ENCODE assay signal across 22 cellular contexts in the genomic region with DNA sequence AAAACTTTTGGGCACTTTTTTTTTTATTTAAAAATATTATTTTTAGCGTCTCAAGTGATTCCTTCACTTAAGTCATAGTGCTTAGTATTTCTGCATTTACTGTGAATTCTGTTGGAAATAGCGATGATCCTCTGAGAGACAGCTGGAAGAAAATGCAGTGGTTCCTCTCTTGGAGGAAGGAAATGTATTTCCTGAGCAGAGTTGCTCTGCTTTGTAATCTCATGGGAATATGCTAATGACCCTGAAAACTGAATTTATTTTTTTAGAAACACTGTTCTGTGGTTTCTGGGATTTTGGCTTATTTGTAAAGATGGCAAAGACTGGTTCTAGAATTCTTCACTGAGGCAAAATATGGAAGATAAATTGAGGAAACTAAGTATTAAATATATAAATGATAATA.
DNase-seq lines count a peak whose midpoint lies in the region; FAIRE-seq and TF ChIP-seq lines count a peak whose summit lies in the region.
"Had no signal": no experiment of that assay in that cellular context is flagged by ENCODE, and none has a peak within 500 bp of the region (broad histone marks: within the 10 kb centered on the region; RNA-seq: fewer than 3 reads in every experiment).

No MANE protein-coding gene starts in this region.

- DNase-seq in mammary epithelial cell (no peak), breast epithelium (ENCODE audit: low spot score in 2 of 2) (no peak), HuH-7 (ENCODE audit: low spot score) (no peak), GM12892 (ENCODE audit: insufficient read length) (no peak)
- DNase-seq: ACHN; BE2C; C1 segment of cervical spinal cord; CD4-positive, alpha-beta memory T cell; CD4-positive, CD25-positive, alpha-beta regulatory T cell; CD8-positive, alpha-beta memory T cell; COR-L47; DMS 273 treated with DMSO at 0.1 percent for 48 hours; DMS153; DMS53; DMS79; DND-41; EL; GDM1 had no signal

- no peaks in the 10 kb centered on the region for H3K27me3 ChIP-seq in mammary epithelial cell (ENCODE audit: insufficient read depth, low read length)
- no peaks in the 10 kb centered on the region for H3K27me3 ChIP-seq in breast epithelium
- no peaks in the 10 kb centered on the region for H3K27me3 ChIP-seq in BLaER1 treated with 17β-estradiol and CSF1 and Interleukin-3, amounts not matched to agents 10 nM and 100 nM
- H3K27me3 ChIP-seq: BE2C had no signal

- no TSS peak for BruUV-seq in mammary epithelial cell (replicated peaks; lab: Mats Ljungman, UMichigan)

- H3K4me1 ChIP-seq in mammary epithelial cell (ENCODE audit: insufficient read depth, low read length) (peaks cover 5% of the 10 kb centered on the region), breast epithelium (no peaks in the 10 kb centered on the region)
- H3K4me1 ChIP-seq in BLaER1 treated with 17β-estradiol and CSF1 and Interleukin-3, amounts not matched to agents 10 nM and 100 nM, result peaks cover 15 to 50% (median 39%) of the 10 kb centered on the region in 10 experiments
- H3K4me1 ChIP-seq: A549 had no signal

- intact Hi-C loops in mammary epithelial cell (cut with micrococcal nuclease) (no loop called here), breast epithelium (cut with DNase I; ENCODE audit: low total_unique reads) (no loop called here)

- no peaks in the 10 kb centered on the region for H4K20me1 ChIP-seq in mammary epithelial cell (ENCODE audit: insufficient read depth, low read length)
- no peaks in the 10 kb centered on the region for H4K20me1 ChIP-seq in BLaER1 treated with 17β-estradiol and CSF1 and Interleukin-3, amounts not matched to agents 10 nM and 100 nM

- in situ Hi-C loops in mammary epithelial cell (cut with MboI; ENCODE audit: low sequenced_read_pairs in 2 of 2), result no loop called here

- no peak overlapping the region for H3K4me2 ChIP-seq in mammary epithelial cell (ENCODE audit: insufficient read depth, low read depth, low read length)
- peak overlapping the region in 10 of 11 experiments; percentile 27 to 84 (median 72); a peak in 21 of 22 replicates for H3K4me2 ChIP-seq in BLaER1 treated with 17β-estradiol and CSF1 and Interleukin-3, amounts not matched to agents 10 nM and 100 nM
- H3K4me2 ChIP-seq: A549 had no signal

- no peaks in the 10 kb centered on the region for H3K79me2 ChIP-seq in mammary epithelial cell (ENCODE audit: insufficient read depth, low read length)

- H2AFZ ChIP-seq in mammary epithelial cell (ENCODE audit: low read depth, low read length), result no peak overlapping the region

- TF ChIP-seq CTCF in mammary epithelial cell (conservative IDR thresholded peaks at IDR 0.05 in 1 of 2, IDR thresholded peaks at IDR 0.05 in 1 of 2; ENCODE audit: extremely low read depth in 1 of 2, insufficient read depth in 1 of 2, low read depth in 1 of 2, low read length in 2 of 2) (no peak), breast epithelium (IDR thresholded peaks at IDR 0.05) (no peak)

- H3K4me3 ChIP-seq in mammary epithelial cell (replicated peaks in 1 of 3; ENCODE audit: insufficient read depth in 1 of 3, low read depth in 2 of 3, low read length in 3 of 3), result no peak overlapping the region
- H3K4me3 ChIP-seq in breast epithelium, result no peak overlapping the region
- peak overlapping the region in 2 of 10 experiments; percentile 3 to 18; a peak in 2 of 20 replicates for H3K4me3 ChIP-seq in BLaER1 treated with 17β-estradiol and CSF1 and Interleukin-3, amounts not matched to agents 10 nM and 100 nM
- H3K4me3 ChIP-seq: A549, GM12878 had no signal

- TF ChIP-seq POLR2A in breast epithelium (IDR thresholded peaks at IDR 0.05) (no peak), GM12892 (IDR thresholded peaks at IDR 0.05; ENCODE audit: low read depth, low read length) (no peak)

- FAIRE-seq in GM12892 (lab: Jason Lieb, UNC), result no peak
- FAIRE-seq: A549, GM12878 had no signal

- H3K27ac ChIP-seq in mammary epithelial cell (ENCODE audit: insufficient read depth, low read depth, low read length) (no peak overlapping the region), breast epithelium (no peak overlapping the region)
- H3K27ac ChIP-seq in BLaER1 treated with 17β-estradiol and CSF1 and Interleukin-3, amounts not matched to agents 10 nM and 100 nM, result peak overlapping the region in 5 of 11 experiments; percentile 20 to 56 (median 36); a peak in 6 of 22 replicates
- H3K27ac ChIP-seq: 22Rv1, A549 had no signal

- H3K9ac ChIP-seq in mammary epithelial cell (ENCODE audit: insufficient read depth, low read length), result peak overlapping the region; percentile 2
- no peak overlapping the region for H3K9ac ChIP-seq in BLaER1 treated with 17β-estradiol and CSF1 and Interleukin-3, amounts not matched to agents 10 nM and 100 nM

- WGBS in mammary epithelial cell (ENCODE audit: low coverage, missing lambda C conversion rate), result 95% methylated on average over 2 of the region's 2 CpGs

- H3K9me3 ChIP-seq in mammary epithelial cell (replicated peaks; ENCODE audit: insufficient read depth, low read length) (peaks cover 8% of the 10 kb centered on the region), breast epithelium (no peaks in the 10 kb centered on the region)
- peaks cover 12 to 30% (median 17%) of the 10 kb centered on the region in 11 experiments for H3K9me3 ChIP-seq in BLaER1 treated with 17β-estradiol and CSF1 and Interleukin-3, amounts not matched to agents 10 nM and 100 nM (replicated peaks in 1 of 11)
- H3K9me3 ChIP-seq: A549, BE2C had no signal

- CTCF ChIA-PET in mammary epithelial cell (lab: Charles Lee; ENCODE audit: low non-redundant PET), result no interaction called here

- H3K36me3 ChIP-seq in mammary epithelial cell (ENCODE audit: insufficient read depth, low read length) (no peaks in the 10 kb centered on the region), breast epithelium (no peaks in the 10 kb centered on the region)
- no peaks in the 10 kb centered on the region for H3K36me3 ChIP-seq in BLaER1 treated with 17β-estradiol and CSF1 and Interleukin-3, amounts not matched to agents 10 nM and 100 nM
- H3K36me3 ChIP-seq: BE2C had no signal

- dilution Hi-C loops in mammary epithelial cell (cut with HindIII; ENCODE audit: low sequenced_read_pairs), result no loop called here
